In genomic region chr2:171146071-171146470, GRCh38 we compare ENCODE assay signal across 23 cellular contexts.
"Had no signal": no experiment of that assay in that cellular context is flagged by ENCODE, and none has a peak within 500 bp of the region (broad histone marks: within the 10 kb centered on the region; RNA-seq: fewer than 3 reads in every experiment).

No MANE protein-coding gene starts in this region.

- ATAC-seq: activated T-cell treated with anti-CD3 and anti-CD28 coated beads, Interleukin-2, amount 50 U/mL, for 4 hours; gastroesophageal sphincter; natural killer cell; T-cell had no signal

- H3K36me3 ChIP-seq: ascending aorta, colonic mucosa, gastroesophageal sphincter, heart right ventricle, tibial nerve, uterus had no signal

- H3K27ac Mint-ChIP-seq: activated CD4-positive, alpha-beta memory T cell treated with anti-CD3 and anti-CD28 coated beads, Interleukin-2, amount 10 ng/mL, durations not matched to agents 7 days and 5 days had no signal

- DNase-seq: activated CD4-positive, alpha-beta memory T cell treated with anti-CD3 and anti-CD28 coated beads, Interleukin-2, amount 10 ng/mL, durations not matched to agents 7 days and 5 days; activated CD4-positive, alpha-beta T cell treated with anti-CD3 and anti-CD28 coated beads for 48 hours; activated CD4-positive, CD25-positive, alpha-beta regulatory T cell; activated effector memory CD4-positive, alpha-beta T cell treated with Interleukin-2 at 50 U/mL for 16 hours; activated naive CD4-positive, alpha-beta T cell treated with anti-CD3 and anti-CD28 coated beads, Interleukin-2, amount 50 U/mL, for 16 hours; activated T-cell treated with anti-CD3 and anti-CD28 coated beads, Interleukin-2, amount 50 U/mL, for 4 hours; colonic mucosa; heart right ventricle; left ventricle myocardium superior; mesendoderm; natural killer cell; stimulated activated CD4-positive, alpha-beta T cell treated with anti-CD3 and anti-CD28 coated beads, Interleukin-12 subunit alpha, Interleukin-12 subunit beta, amount 100 ng/mL, for 4 hours; stimulated activated CD4-positive, alpha-beta T cell treated with anti-CD3 and anti-CD28 coated beads, Interleukin-1b, Interleukin-23, amount 100 ng/mL, for 48 hours; stimulated activated CD8-positive, alpha-beta memory T cell treated with anti-CD3 and anti-CD28 coated beads, Interleukin-4, amount 100 ng/mL, for 48 hours; stimulated activated naive CD4-positive, alpha-beta T cell; substantia nigra; T-cell; T-helper 9 cell; uterus had no signal

- H3K9me3 ChIP-seq: ascending aorta, colonic mucosa, gastroesophageal sphincter, heart right ventricle, tibial nerve, uterus had no signal

- H3K27me3 Mint-ChIP-seq: activated CD4-positive, alpha-beta memory T cell treated with anti-CD3 and anti-CD28 coated beads, Interleukin-2, amount 10 ng/mL, durations not matched to agents 7 days and 5 days; central memory CD8-positive, alpha-beta T cell; T-cell had no signal

- H3K27ac ChIP-seq: ascending aorta had no signal

- H3K27me3 ChIP-seq: ascending aorta, colonic mucosa, gastroesophageal sphincter, heart right ventricle, tibial nerve, uterus had no signal

- H3K4me1 ChIP-seq: uterus had no signal

- H3K36me3 Mint-ChIP-seq: natural killer cell had no signal

- H3K4me3 ChIP-seq: ascending aorta, colonic mucosa, gastroesophageal sphincter, heart right ventricle, tibial nerve, uterus had no signal

- H3K9me3 Mint-ChIP-seq: activated CD4-positive, alpha-beta memory T cell treated with anti-CD3 and anti-CD28 coated beads, Interleukin-2, amount 10 ng/mL, durations not matched to agents 7 days and 5 days; activated T-cell treated with anti-CD3 and anti-CD28 coated beads, Interleukin-2, amount 50 U/mL, for 4 hours; central memory CD8-positive, alpha-beta T cell; natural killer cell; T-cell had no signal

- H3K4me3 Mint-ChIP-seq: activated CD4-positive, alpha-beta memory T cell treated with anti-CD3 and anti-CD28 coated beads, Interleukin-2, amount 10 ng/mL, durations not matched to agents 7 days and 5 days; activated T-cell treated with anti-CD3 and anti-CD28 coated beads, Interleukin-2, amount 50 U/mL, for 4 hours; central memory CD8-positive, alpha-beta T cell; natural killer cell had no signal
